18 cellular contexts compared by ENCODE assay signal in the genomic region with DNA sequence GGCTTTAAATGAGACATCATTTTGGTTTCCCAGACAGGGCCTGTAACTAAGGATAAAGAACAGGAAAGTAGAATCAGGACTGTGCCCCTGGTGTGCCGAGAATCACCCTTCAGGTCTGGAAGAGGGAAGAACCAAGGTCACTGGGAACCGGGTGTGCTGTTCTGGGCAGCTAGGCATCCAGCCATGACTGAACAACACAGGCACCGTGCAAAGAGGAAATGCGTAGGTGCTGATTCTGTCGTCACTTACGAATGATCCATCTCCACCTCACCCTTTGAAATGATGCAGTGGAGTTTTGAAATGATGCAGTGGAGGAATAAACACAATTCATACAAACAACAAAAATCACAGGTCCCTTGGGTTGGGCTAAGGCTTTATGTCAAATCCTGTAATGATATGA.
DNase-seq lines count a peak whose midpoint lies in the region; ATAC-seq, FAIRE-seq and TF ChIP-seq lines count a peak whose summit lies in the region.
"Had no signal": no experiment of that assay in that cellular context is flagged by ENCODE, and none has a peak within 500 bp of the region (broad histone marks: within the 10 kb centered on the region; RNA-seq: fewer than 3 reads in every experiment).

No MANE protein-coding gene starts in this region.

- 83 to 85% methylated on average over 6 of the region's 6 CpGs for WGBS in gastroesophageal sphincter (ENCODE audit: low coverage in 1 of 2), 2 donors
- 92% methylated on average over 6 of the region's 6 CpGs for WGBS in HepG2 (ENCODE audit: low lambda C conversion rate)

- intact Hi-C loops in Right ventricle myocardium inferior (cut with DNase I) (no loop called here), cardiac septum (cut with DNase I) (no loop called here), HepG2 (cut with micrococcal nuclease; ENCODE audit: unreplicated experiment) (no loop called here)

- no peaks in the 10 kb centered on the region for H3K9me3 Mint-ChIP-seq in endothelial cell (ENCODE audit: unreplicated experiment)
- no peaks in the 10 kb centered on the region for H3K9me3 Mint-ChIP-seq in stimulated activated memory B cell treated with anti-CD40 and anti-IgM and Interleukin-4, amounts not matched to agents 10 μg/mL and 1 μg/mL and 100 μg/mL, for 72 hours
- H3K9me3 Mint-ChIP-seq: natural killer cell treated with Interleukin-12 subunit alpha and Interleukin-12 subunit beta and Interleukin-15 and Interleukin-18, amount 100 ng/mL, for 72 hours had no signal

- TF ChIP-seq POLR2A in gastroesophageal sphincter (IDR thresholded peaks at IDR 0.05) (no peak), HepG2 (IDR thresholded peaks at IDR 0.05; ENCODE audit: insufficient read depth in 1 of 2, low read depth in 2 of 2, low read length in 2 of 2) (no peak)

- no peak for DNase-seq in Right ventricle myocardium inferior (ENCODE audit: missing footprints)
- no peak for DNase-seq in cardiac septum (ENCODE audit: low spot score)
- no peak for DNase-seq in endothelial cell (ENCODE audit: low spot score)
- no peak for DNase-seq in BE2C
- DNase-seq in HepG2 (ENCODE audit: low spot score): no peak
- DNase-seq: activated CD8-positive, alpha-beta memory T cell treated with anti-CD3 and anti-CD28 coated beads for 24 hours; activated gamma-delta T cell; COR-L47; H7; mammary epithelial cell; NCI-H1694; OCI-M1; tibial artery had no signal

- H3K36me3 ChIP-seq in gastroesophageal sphincter (peaks cover 0 to 11% of the 10 kb centered on the region in 2 donors), BE2C (peaks cover 26% of the 10 kb centered on the region), HepG2 (replicated peaks in 1 of 2; ENCODE audit: control insufficient read depth in 1 of 2, insufficient read depth in 2 of 2, low read length in 2 of 2) (no peaks in the 10 kb centered on the region)
- H3K36me3 ChIP-seq: tibial artery had no signal

- no peak for FAIRE-seq in HepG2 (lab: Jason Lieb, UNC)

- peaks cover 17% of the 10 kb centered on the region for H3K4me1 Mint-ChIP-seq in endothelial cell (ENCODE audit: unreplicated experiment)
- peaks cover 8% of the 10 kb centered on the region for H3K4me1 Mint-ChIP-seq in stimulated activated memory B cell treated with anti-CD40 and anti-IgM and Interleukin-4, amounts not matched to agents 10 μg/mL and 1 μg/mL and 100 μg/mL, for 72 hours

- no peak overlapping the region for H3K4me3 ChIP-seq in gastroesophageal sphincter
- H3K4me3 ChIP-seq in BE2C (ENCODE audit: low read depth, low read length): no peak overlapping the region
- H3K4me3 ChIP-seq in HepG2 (replicated peaks in 1 of 3; ENCODE audit: insufficient read depth in 1 of 3, low read depth in 2 of 3, low read length in 3 of 3): no peak overlapping the region
- H3K4me3 ChIP-seq: tibial artery had no signal

- no peaks in the 10 kb centered on the region for H3K79me2 ChIP-seq in HepG2 (ENCODE audit: insufficient read depth, low read length)

- H3K36me3 Mint-ChIP-seq in endothelial cell (ENCODE audit: low read depth, unreplicated experiment): peaks cover 22% of the 10 kb centered on the region
- no peaks in the 10 kb centered on the region for H3K36me3 Mint-ChIP-seq in stimulated activated memory B cell treated with anti-CD40 and anti-IgM and Interleukin-4, amounts not matched to agents 10 μg/mL and 1 μg/mL and 100 μg/mL, for 72 hours
- H3K36me3 Mint-ChIP-seq: natural killer cell treated with Interleukin-12 subunit alpha and Interleukin-12 subunit beta and Interleukin-15 and Interleukin-18, amount 100 ng/mL, for 72 hours had no signal

- H3K27me3 ChIP-seq in gastroesophageal sphincter (no peaks in the 10 kb centered on the region), BE2C (no peaks in the 10 kb centered on the region), HepG2 (ENCODE audit: control insufficient read depth in 1 of 2, insufficient read depth in 2 of 2, low read length in 2 of 2) (no peaks in the 10 kb centered on the region)
- H3K27me3 ChIP-seq: tibial artery had no signal

- CTCF ChIA-PET in HepG2 (lab: Yijun Ruan, JAX; ENCODE audit: low intra/inter-chr PET ratio, low total read pairs): no interaction called here

- H4K20me1 ChIP-seq in HepG2 (ENCODE audit: insufficient read depth, low read length): no peaks in the 10 kb centered on the region

- H3K9me3 ChIP-seq in gastroesophageal sphincter (no peaks in the 10 kb centered on the region), BE2C (no peaks in the 10 kb centered on the region), HepG2 (ENCODE audit: low read length) (no peaks in the 10 kb centered on the region)
- H3K9me3 ChIP-seq: tibial artery had no signal

- H2AFZ ChIP-seq in HepG2 (ENCODE audit: low read length): no peak overlapping the region

- TF ChIP-seq EP300 in gastroesophageal sphincter (IDR thresholded peaks at IDR 0.05): no peak
- no peak for TF ChIP-seq EP300 in HepG2 (IDR thresholded peaks at IDR 0.05; ENCODE audit: low read depth in 2 of 2, low read length in 2 of 2)
- TF ChIP-seq EP300 in HepG2 (CRISPR knock-in tag; IDR thresholded peaks at IDR 0.05; ENCODE audit: borderline replicate concordance): no peak

- in situ Hi-C loops in HepG2 (cut with HindIII; ENCODE audit: extremely low pct_ligation_motif_present, low pct_unique_long_range_greater_than_20kb): no loop called here

- TF ChIP-seq CTCF in endothelial cell (IDR thresholded peaks at IDR 0.05; ENCODE audit: unreplicated experiment) (no peak), gastroesophageal sphincter (IDR thresholded peaks at IDR 0.05) (no peak), BE2C (IDR thresholded peaks at IDR 0.05; ENCODE audit: low read depth, low read length) (no peak), HepG2 (CRISPR knock-in tag; IDR thresholded peaks at IDR 0.05) (no peak)

- peak overlapping the region; percentile 24 for H3K27ac Mint-ChIP-seq in endothelial cell (ENCODE audit: unreplicated experiment)
- peak overlapping the region; percentile 44 for H3K27ac Mint-ChIP-seq in stimulated activated memory B cell treated with anti-CD40 and anti-IgM and Interleukin-4, amounts not matched to agents 10 μg/mL and 1 μg/mL and 100 μg/mL, for 72 hours
- H3K27ac Mint-ChIP-seq: natural killer cell treated with Interleukin-12 subunit alpha and Interleukin-12 subunit beta and Interleukin-15 and Interleukin-18, amount 100 ng/mL, for 72 hours had no signal

- no peak overlapping the region for H3K4me2 ChIP-seq in HepG2 (ENCODE audit: low read depth, low read length)

- H3K4me1 ChIP-seq in gastroesophageal sphincter: peaks cover 14 to 31% (median 14%) of the 10 kb centered on the region in 3 donors
- peaks cover 27% of the 10 kb centered on the region for H3K4me1 ChIP-seq in BE2C
- no peaks in the 10 kb centered on the region for H3K4me1 ChIP-seq in HepG2 (ENCODE audit: insufficient read depth, low read length)

- TF ChIP-seq RAD21 in HepG2 (CRISPR knock-in tag; IDR thresholded peaks at IDR 0.05): no peak

- POLR2A ChIA-PET in HepG2 (lab: Yijun Ruan, JAX): no interaction called here

- no peak overlapping the region for H3K9ac ChIP-seq in HepG2 (ENCODE audit: insufficient read depth, low read depth, low read length)

- H3K4me3 Mint-ChIP-seq in endothelial cell (ENCODE audit: unreplicated experiment): no peak overlapping the region
- H3K4me3 Mint-ChIP-seq in stimulated activated memory B cell treated with anti-CD40 and anti-IgM and Interleukin-4, amounts not matched to agents 10 μg/mL and 1 μg/mL and 100 μg/mL, for 72 hours: no peak overlapping the region
- H3K4me3 Mint-ChIP-seq: natural killer cell treated with Interleukin-12 subunit alpha and Interleukin-12 subunit beta and Interleukin-15 and Interleukin-18, amount 100 ng/mL, for 72 hours had no signal

- H3K27me3 Mint-ChIP-seq in endothelial cell (ENCODE audit: unreplicated experiment): peaks cover 3% of the 10 kb centered on the region
- peaks cover 45% of the 10 kb centered on the region for H3K27me3 Mint-ChIP-seq in stimulated activated memory B cell treated with anti-CD40 and anti-IgM and Interleukin-4, amounts not matched to agents 10 μg/mL and 1 μg/mL and 100 μg/mL, for 72 hours

- no TSS peak for BruUV-seq in HepG2 (replicated peaks; lab: Mats Ljungman, UMichigan)

- ATAC-seq in Right ventricle myocardium inferior: peak; percentile 83
- ATAC-seq in GM21529 (IDR thresholded peaks at IDR 0.05; ENCODE audit: unreplicated experiment): peak; percentile 45
- ATAC-seq in stimulated activated memory B cell treated with anti-CD40 and anti-IgM and Interleukin-4, amounts not matched to agents 10 μg/mL and 1 μg/mL and 100 μg/mL, for 72 hours: peak; percentile 74
- ATAC-seq in gastroesophageal sphincter: no peak
- no peak for ATAC-seq in HepG2
- ATAC-seq: natural killer cell treated with Interleukin-12 subunit alpha and Interleukin-12 subunit beta and Interleukin-15 and Interleukin-18, amount 100 ng/mL, for 72 hours had no signal

- H3K27ac ChIP-seq in gastroesophageal sphincter (no peak overlapping the region), HepG2 (ENCODE audit: extremely low read length, insufficient read depth, low read length) (no peak overlapping the region)
- H3K27ac ChIP-seq: epithelial cell of prostate, tibial artery had no signal

TF ChIP-seq in HepG2, 621 proteins besides CTCF, POLR2A, EP300 and RAD21 (continues in another document):
- TF ChIP-seq ZNF747 (CRISPR knock-in tag; IDR thresholded peaks at IDR 0.05; ENCODE audit: borderline replicate concordance): no peak
- no peak for TF ChIP-seq SIX4 (CRISPR knock-in tag; IDR thresholded peaks at IDR 0.05)
- TF ChIP-seq DMAP1 (CRISPR knock-in tag; IDR thresholded peaks at IDR 0.05): no peak
- no peak for TF ChIP-seq ZNF761 (CRISPR knock-in tag; conservative IDR thresholded peaks at IDR 0.05)
- TF ChIP-seq, protein P1, sequence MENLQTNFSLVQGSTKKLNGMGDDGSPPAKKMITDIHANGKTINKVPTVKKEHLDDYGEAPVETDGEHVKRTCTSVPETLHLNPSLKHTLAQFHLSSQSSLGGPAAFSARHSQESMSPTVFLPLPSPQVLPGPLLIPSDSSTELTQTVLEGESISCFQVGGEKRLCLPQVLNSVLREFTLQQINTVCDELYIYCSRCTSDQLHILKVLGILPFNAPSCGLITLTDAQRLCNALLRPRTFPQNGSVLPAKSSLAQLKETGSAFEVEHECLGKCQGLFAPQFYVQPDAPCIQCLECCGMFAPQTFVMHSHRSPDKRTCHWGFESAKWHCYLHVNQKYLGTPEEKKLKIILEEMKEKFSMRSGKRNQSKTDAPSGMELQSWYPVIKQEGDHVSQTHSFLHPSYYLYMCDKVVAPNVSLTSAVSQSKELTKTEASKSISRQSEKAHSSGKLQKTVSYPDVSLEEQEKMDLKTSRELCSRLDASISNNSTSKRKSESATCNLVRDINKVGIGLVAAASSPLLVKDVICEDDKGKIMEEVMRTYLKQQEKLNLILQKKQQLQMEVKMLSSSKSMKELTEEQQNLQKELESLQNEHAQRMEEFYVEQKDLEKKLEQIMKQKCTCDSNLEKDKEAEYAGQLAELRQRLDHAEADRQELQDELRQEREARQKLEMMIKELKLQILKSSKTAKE (CRISPR knock-in tag; IDR thresholded peaks at IDR 0.05; ENCODE audit: borderline replicate concordance): no peak
- TF ChIP-seq ZNF260 (CRISPR knock-in tag; IDR thresholded peaks at IDR 0.05; ENCODE audit: borderline replicate concordance, low read depth): no peak
- TF ChIP-seq, protein P2, sequence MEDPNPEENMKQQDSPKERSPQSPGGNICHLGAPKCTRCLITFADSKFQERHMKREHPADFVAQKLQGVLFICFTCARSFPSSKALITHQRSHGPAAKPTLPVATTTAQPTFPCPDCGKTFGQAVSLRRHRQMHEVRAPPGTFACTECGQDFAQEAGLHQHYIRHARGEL (CRISPR knock-in tag; IDR thresholded peaks at IDR 0.05): no peak

Comparison
In these comparisons a context has a peak if more than half of its experiments do, and no peak if none do; other contexts are left out.
1. ATAC-seq: peak in Right ventricle myocardium inferior (single experiment), GM21529 (single experiment) and stimulated activated memory B cell treated with anti-CD40 and anti-IgM and Interleukin-4, amounts not matched to agents 10 μg/mL and 1 μg/mL and 100 μg/mL, for 72 hours (single experiment); none in gastroesophageal sphincter (single experiment) and HepG2 (single experiment).